8 cellular contexts compared by ENCODE assay signal in genomic region chr1:207321045-207321789, GRCh38. TPM values are rescaled to one million over a fixed set of nuclear protein-coding genes. Genes with fewer than 3 reads are reported as not detected.
DNase-seq lines count a peak whose midpoint lies in the region; ATAC-seq and TF ChIP-seq lines count a peak whose summit lies in the region.

CD55 (plus strand) TSS chr1:207321678; CDS start chr1:207321766, 88 bp downstream.

- peak; percentile 89 for DNase-seq in DMS153 (lab: John Stamatoyannopoulos, UW)
- peak; percentile 86 for DNase-seq in HuH-7.5 (ENCODE audit: low spot score)
- peak; percentile 98 for DNase-seq in Panc1 (ENCODE audit: low read depth, low spot score)
- DNase-seq in activated T-cell treated with anti-CD3 and anti-CD28 coated beads, Interleukin-2, amount 50 U/mL, for 48 hours, result peak; percentile 98
- peak; percentile 97 for DNase-seq in stimulated activated CD8-positive, alpha-beta memory T cell treated with anti-CD3 and anti-CD28 coated beads, Interleukin-7, amount 100 ng/mL, for 24 hours (ENCODE audit: low read depth)

- no peaks in the 10 kb centered on the region; the same call in 1 of the 2 replicates for H3K4me1 ChIP-seq in Panc1 (ENCODE audit: control insufficient read depth, insufficient read depth, low read length)
- H3K4me1 ChIP-seq in esophagus (ENCODE audit: control insufficient read depth in 2 of 2, insufficient read depth in 2 of 2, low read length in 1 of 2), result peaks cover 0 to 2% of the 10 kb centered on the region in 2 donors
- H3K4me1 ChIP-seq in muscle layer of colon (ENCODE audit: insufficient read depth, low read length), result peaks cover 23% of the 10 kb centered on the region

- CTCF ChIA-PET in Panc1 (lab: Charles Lee), result no interaction called here

- intact Hi-C loops in Panc1 (cut with micrococcal nuclease; ENCODE audit: unreplicated experiment), result no loop called here

- in situ Hi-C loops in Panc1 (cut with HindIII; ENCODE audit: low pct_unique_long_range_greater_than_20kb, low sequenced_read_pairs), result no loop called here

- peak within 1 kb of the TSS; percentile 57 for H3K27ac ChIP-seq in Panc1 (ENCODE audit: low read length)
- peak within 1 kb of the TSS; percentile 91 to 100 for H3K27ac ChIP-seq in esophagus (ENCODE audit: low read depth in 2 of 2, low read length in 1 of 2)
- peak within 1 kb of the TSS; percentile 91 for H3K27ac ChIP-seq in muscle layer of colon (ENCODE audit: low read depth, low read length)

- POLR2A ChIA-PET in Panc1 (lab: Charles Lee), result interaction anchor here (0.6 to 0.7 kb wide), 2 partner anchors 8 to 72 kb away, joined by 3 to 4 read pairs; no protein-coding TSS in a partner anchor

- H3K9me3 ChIP-seq in Panc1 (ENCODE audit: control insufficient read depth, insufficient read depth, low read depth, low read length) (no peaks in the 10 kb centered on the region), esophagus (ENCODE audit: control insufficient read depth in 2 of 2, insufficient read depth in 1 of 2, low read depth in 1 of 2, low read length in 1 of 2) (no peaks in the 10 kb centered on the region), muscle layer of colon (ENCODE audit: low read length) (no peaks in the 10 kb centered on the region)

- H3K4me3 ChIP-seq in Panc1 (ENCODE audit: low read depth in 2 of 2, low read length in 2 of 2), result peak within 1 kb of the TSS; percentile 68 to 80
- peak within 1 kb of the TSS; percentile 84 to 98 for H3K4me3 ChIP-seq in esophagus (ENCODE audit: low read depth in 1 of 2, low read length in 2 of 2)
- H3K4me3 ChIP-seq in muscle layer of colon (ENCODE audit: low read depth in 1 of 2, low read length in 2 of 2), result peak within 1 kb of the TSS; percentile 72 to 91

- peaks cover under 1% of the 10 kb centered on the region for H3K36me3 ChIP-seq in Panc1 (ENCODE audit: control insufficient read depth, insufficient read depth, low read length)
- H3K36me3 ChIP-seq in esophagus (ENCODE audit: control insufficient read depth in 2 of 2, insufficient read depth in 2 of 2, low read length in 1 of 2), result no peaks in the 10 kb centered on the region
- peaks cover 18% of the 10 kb centered on the region for H3K36me3 ChIP-seq in muscle layer of colon (ENCODE audit: insufficient read depth, low read length)

- peak; percentile 51 for TF ChIP-seq CTCF in Panc1 (IDR thresholded peaks at IDR 0.05)

- ATAC-seq in GM21526 (IDR thresholded peaks at IDR 0.05; ENCODE audit: low FRiP score, unreplicated experiment) (peak; percentile 86), Panc1 (peak; percentile 96)

- WGBS in esophagus, 2 donors, result 0 to 1% methylated on average over 50 to 53 of the region's 53 CpGs

- no TSS peak for BruUV-seq in Panc1 (replicated peaks; lab: Mats Ljungman, UMichigan)

- H3K9ac ChIP-seq in muscle layer of colon (ENCODE audit: low read length), result peak within 1 kb of the TSS; percentile 87

- H3K27me3 ChIP-seq in Panc1 (ENCODE audit: control insufficient read depth, insufficient read depth, low read length) (no peaks in the 10 kb centered on the region), esophagus (ENCODE audit: control insufficient read depth in 1 of 2, insufficient read depth in 2 of 2, low read length in 2 of 2) (no peaks in the 10 kb centered on the region), muscle layer of colon (ENCODE audit: control insufficient read depth in 1 of 2, insufficient read depth in 2 of 2, low read length in 2 of 2) (no peaks in the 10 kb centered on the region)

RNA-seq across cellular contexts. Expression of gene CD55, which starts in this region (rescaled TPM):
- 12.1 TPM for total RNA-seq in Panc1 (2021; ENCODE audit: unreplicated experiment)
- 11.1 TPM for polyA plus RNA-seq in Panc1 (2012; ENCODE audit: insufficient read length)
- 100 to 1,000 TPM in 1 of 2 donors, 10 to 100 TPM in 1; 48.6 to 118 TPM for polyA plus RNA-seq in esophagus

Comparison
In these comparisons a context has a peak if more than half of its experiments do, and no peak if none do; other contexts are left out.
1. Peak in every context shown above with its lines: DNase-seq, ATAC-seq, H3K4me3 ChIP-seq and H3K27ac ChIP-seq.